ENCODE assay signal across 1 cellular context in the genomic region with DNA sequence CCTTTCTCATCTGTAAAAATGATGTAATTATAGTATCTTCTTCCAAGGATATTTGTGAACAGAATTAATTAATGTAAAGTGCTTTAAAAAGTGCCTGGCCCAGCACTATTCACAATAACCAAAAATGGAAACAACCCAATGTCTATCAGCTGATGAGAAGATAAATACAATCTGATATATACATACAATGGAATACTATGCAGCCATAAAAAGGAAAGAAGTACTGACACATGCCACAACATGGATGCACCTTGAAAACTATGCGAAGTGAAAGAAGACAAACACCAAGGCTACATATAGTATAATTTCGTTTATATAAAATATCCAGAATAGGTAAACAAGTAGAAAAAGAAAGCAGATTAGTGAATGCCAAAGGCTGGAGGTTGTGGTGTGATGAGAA.
TF ChIP-seq lines count a peak whose summit lies in the region.

No MANE protein-coding gene starts in this region.

TF ChIP-seq in WTC11, 78 proteins besides CTCF, POLR2A, EP300 and RAD21 (continued from another document):
- TF ChIP-seq, protein P1, sequence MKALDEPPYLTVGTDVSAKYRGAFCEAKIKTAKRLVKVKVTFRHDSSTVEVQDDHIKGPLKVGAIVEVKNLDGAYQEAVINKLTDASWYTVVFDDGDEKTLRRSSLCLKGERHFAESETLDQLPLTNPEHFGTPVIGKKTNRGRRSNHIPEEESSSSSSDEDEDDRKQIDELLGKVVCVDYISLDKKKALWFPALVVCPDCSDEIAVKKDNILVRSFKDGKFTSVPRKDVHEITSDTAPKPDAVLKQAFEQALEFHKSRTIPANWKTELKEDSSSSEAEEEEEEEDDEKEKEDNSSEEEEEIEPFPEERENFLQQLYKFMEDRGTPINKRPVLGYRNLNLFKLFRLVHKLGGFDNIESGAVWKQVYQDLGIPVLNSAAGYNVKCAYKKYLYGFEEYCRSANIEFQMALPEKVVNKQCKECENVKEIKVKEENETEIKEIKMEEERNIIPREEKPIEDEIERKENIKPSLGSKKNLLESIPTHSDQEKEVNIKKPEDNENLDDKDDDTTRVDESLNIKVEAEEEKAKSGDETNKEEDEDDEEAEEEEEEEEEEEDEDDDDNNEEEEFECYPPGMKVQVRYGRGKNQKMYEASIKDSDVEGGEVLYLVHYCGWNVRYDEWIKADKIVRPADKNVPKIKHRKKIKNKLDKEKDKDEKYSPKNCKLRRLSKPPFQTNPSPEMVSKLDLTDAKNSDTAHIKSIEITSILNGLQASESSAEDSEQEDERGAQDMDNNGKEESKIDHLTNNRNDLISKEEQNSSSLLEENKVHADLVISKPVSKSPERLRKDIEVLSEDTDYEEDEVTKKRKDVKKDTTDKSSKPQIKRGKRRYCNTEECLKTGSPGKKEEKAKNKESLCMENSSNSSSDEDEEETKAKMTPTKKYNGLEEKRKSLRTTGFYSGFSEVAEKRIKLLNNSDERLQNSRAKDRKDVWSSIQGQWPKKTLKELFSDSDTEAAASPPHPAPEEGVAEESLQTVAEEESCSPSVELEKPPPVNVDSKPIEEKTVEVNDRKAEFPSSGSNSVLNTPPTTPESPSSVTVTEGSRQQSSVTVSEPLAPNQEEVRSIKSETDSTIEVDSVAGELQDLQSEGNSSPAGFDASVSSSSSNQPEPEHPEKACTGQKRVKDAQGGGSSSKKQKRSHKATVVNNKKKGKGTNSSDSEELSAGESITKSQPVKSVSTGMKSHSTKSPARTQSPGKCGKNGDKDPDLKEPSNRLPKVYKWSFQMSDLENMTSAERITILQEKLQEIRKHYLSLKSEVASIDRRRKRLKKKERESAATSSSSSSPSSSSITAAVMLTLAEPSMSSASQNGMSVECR (CRISPR knock-in tag; IDR thresholded peaks at IDR 0.05; ENCODE audit: borderline replicate concordance): no peak
- TF ChIP-seq, protein P2, sequence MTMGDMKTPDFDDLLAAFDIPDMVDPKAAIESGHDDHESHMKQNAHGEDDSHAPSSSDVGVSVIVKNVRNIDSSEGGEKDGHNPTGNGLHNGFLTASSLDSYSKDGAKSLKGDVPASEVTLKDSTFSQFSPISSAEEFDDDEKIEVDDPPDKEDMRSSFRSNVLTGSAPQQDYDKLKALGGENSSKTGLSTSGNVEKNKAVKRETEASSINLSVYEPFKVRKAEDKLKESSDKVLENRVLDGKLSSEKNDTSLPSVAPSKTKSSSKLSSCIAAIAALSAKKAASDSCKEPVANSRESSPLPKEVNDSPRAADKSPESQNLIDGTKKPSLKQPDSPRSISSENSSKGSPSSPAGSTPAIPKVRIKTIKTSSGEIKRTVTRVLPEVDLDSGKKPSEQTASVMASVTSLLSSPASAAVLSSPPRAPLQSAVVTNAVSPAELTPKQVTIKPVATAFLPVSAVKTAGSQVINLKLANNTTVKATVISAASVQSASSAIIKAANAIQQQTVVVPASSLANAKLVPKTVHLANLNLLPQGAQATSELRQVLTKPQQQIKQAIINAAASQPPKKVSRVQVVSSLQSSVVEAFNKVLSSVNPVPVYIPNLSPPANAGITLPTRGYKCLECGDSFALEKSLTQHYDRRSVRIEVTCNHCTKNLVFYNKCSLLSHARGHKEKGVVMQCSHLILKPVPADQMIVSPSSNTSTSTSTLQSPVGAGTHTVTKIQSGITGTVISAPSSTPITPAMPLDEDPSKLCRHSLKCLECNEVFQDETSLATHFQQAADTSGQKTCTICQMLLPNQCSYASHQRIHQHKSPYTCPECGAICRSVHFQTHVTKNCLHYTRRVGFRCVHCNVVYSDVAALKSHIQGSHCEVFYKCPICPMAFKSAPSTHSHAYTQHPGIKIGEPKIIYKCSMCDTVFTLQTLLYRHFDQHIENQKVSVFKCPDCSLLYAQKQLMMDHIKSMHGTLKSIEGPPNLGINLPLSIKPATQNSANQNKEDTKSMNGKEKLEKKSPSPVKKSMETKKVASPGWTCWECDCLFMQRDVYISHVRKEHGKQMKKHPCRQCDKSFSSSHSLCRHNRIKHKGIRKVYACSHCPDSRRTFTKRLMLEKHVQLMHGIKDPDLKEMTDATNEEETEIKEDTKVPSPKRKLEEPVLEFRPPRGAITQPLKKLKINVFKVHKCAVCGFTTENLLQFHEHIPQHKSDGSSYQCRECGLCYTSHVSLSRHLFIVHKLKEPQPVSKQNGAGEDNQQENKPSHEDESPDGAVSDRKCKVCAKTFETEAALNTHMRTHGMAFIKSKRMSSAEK (CRISPR knock-in tag; IDR thresholded peaks at IDR 0.05; ENCODE audit: borderline replicate concordance): no peak
- TF ChIP-seq ZNF396 (CRISPR knock-in tag; IDR thresholded peaks at IDR 0.05; ENCODE audit: borderline replicate concordance) (no peak), KAT7 (CRISPR knock-in tag; IDR thresholded peaks at IDR 0.05; ENCODE audit: borderline replicate concordance) (no peak)
- TF ChIP-seq, protein P3, sequence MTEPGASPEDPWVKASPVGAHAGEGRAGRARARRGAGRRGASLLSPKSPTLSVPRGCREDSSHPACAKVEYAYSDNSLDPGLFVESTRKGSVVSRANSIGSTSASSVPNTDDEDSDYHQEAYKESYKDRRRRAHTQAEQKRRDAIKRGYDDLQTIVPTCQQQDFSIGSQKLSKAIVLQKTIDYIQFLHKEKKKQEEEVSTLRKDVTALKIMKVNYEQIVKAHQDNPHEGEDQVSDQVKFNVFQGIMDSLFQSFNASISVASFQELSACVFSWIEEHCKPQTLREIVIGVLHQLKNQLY (CRISPR knock-in tag; IDR thresholded peaks at IDR 0.05): no peak
- TF ChIP-seq, protein P4, sequence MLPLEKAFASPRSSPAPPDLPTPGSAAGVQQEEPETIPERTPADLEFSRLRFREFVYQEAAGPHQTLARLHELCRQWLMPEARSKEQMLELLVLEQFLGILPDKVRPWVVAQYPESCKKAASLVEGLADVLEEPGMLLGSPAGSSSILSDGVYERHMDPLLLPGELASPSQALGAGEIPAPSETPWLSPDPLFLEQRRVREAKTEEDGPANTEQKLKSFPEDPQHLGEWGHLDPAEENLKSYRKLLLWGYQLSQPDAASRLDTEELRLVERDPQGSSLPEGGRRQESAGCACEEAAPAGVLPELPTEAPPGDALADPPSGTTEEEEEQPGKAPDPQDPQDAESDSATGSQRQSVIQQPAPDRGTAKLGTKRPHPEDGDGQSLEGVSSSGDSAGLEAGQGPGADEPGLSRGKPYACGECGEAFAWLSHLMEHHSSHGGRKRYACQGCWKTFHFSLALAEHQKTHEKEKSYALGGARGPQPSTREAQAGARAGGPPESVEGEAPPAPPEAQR (CRISPR knock-in tag; IDR thresholded peaks at IDR 0.05): no peak
- TF ChIP-seq, protein P5, sequence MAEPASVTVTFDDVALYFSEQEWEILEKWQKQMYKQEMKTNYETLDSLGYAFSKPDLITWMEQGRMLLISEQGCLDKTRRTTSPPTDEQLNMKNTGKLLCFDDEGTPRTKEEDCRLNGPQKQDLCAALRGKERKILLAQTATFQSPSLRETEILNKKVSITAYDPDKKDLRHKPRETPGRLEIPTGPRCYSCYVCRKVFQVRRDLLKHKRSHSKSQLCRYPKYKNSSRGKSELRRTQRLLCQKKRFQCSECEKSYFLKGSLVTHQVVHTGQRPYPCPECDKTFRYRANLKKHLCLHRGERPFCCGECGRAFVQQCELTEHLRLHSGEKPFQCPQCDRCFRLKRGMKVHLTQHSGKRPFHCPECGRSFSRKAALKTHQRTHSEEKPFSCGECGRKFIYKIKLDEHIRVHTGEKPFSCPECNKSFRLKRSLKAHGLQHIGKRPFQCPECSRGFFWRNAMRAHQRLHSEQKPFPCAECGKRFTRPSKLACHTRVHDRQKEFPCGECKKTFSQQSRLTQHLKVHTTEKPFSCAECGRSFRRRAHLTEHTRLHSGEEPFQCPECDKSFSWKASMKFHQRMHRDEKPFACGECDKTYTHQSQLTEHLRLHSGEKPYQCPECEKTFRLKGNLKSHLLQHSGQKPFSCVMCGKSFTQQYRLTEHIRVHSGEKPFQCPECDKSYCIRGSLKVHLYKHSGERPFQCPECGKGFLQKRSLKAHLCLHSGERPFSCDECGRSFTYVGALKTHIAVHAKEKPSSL (CRISPR knock-in tag; conservative IDR thresholded peaks at IDR 0.05): no peak
